ENCODE assay signal across 23 cellular contexts in the genomic region with DNA sequence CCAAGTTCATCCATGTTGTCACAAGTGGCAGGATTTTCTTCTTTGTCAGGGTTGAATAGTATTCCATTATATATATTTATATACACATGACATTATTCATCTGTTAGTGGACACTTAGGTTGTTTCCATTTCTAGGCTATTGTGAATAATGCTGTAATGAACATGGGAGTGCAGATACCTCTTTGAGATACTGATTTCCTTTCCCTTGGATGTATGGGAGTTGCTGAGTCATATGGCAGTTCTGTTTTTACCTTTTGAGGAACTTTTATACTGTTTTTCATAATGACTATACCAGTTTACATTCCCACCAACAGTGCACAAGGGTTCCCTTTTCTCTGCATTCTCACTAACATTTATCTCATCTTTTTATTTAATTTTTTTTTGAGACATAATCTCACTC. TPM values are rescaled to one million over a fixed set of nuclear protein-coding genes. Genes with fewer than 3 reads are reported as not detected.
"Had no signal": no experiment of that assay in that cellular context is flagged by ENCODE, and none has a peak within 500 bp of the region (broad histone marks: within the 10 kb centered on the region; RNA-seq: fewer than 3 reads in every experiment).

No MANE protein-coding gene starts in this region.

- H3K36me3 ChIP-seq: gastrocnemius medialis, transverse colon had no signal

- H3K27me3 Mint-ChIP-seq: effector memory CD8-positive, alpha-beta T cell; stimulated activated memory B cell treated with anti-CD40 and anti-IgM and Interleukin-4, amounts not matched to agents 10 μg/mL and 1 μg/mL and 100 μg/mL, for 72 hours; stimulated activated naive CD8-positive, alpha-beta T cell treated with anti-CD3 and anti-CD28 coated beads, Interleukin-15, amount 100 ng/mL, for 72 hours had no signal

- H3K27me3 ChIP-seq: esophagus muscularis mucosa, gastrocnemius medialis, heart right ventricle, spleen, transverse colon had no signal

- H3K9me3 ChIP-seq: esophagus muscularis mucosa, gastrocnemius medialis, heart right ventricle, psoas muscle, spleen, thoracic aorta, transverse colon had no signal

- ATAC-seq: effector memory CD8-positive, alpha-beta T cell; gastrocnemius medialis; heart right ventricle; naive thymus-derived CD4-positive, alpha-beta T cell; psoas muscle; sciatic nerve; stimulated activated memory B cell treated with anti-CD40 and anti-IgM and Interleukin-4, amounts not matched to agents 10 μg/mL and 1 μg/mL and 100 μg/mL, for 72 hours; stimulated activated naive CD8-positive, alpha-beta T cell treated with anti-CD3 and anti-CD28 coated beads, Interleukin-15, amount 100 ng/mL, for 72 hours had no signal

- DNase-seq: effector memory CD8-positive, alpha-beta T cell; gastrocnemius medialis; heart right ventricle; hypothalamus; kidney glomerular epithelial cell; naive thymus-derived CD4-positive, alpha-beta T cell; nephron progenitor cell; psoas muscle; retina; spleen; stimulated activated CD4-positive, alpha-beta T cell treated with anti-CD3 and anti-CD28 coated beads, Interleukin-15, amount 100 ng/mL, for 24 hours; stimulated activated CD4-positive, alpha-beta T cell treated with anti-CD3 and anti-CD28 coated beads, Interleukin-1b, Interleukin-23, amount 100 ng/mL, for 48 hours; stimulated activated CD4-positive, alpha-beta T cell treated with anti-CD3 and anti-CD28 coated beads, Interleukin-4, amount 100 ng/mL, for 24 hours; stimulated activated naive CD8-positive, alpha-beta T cell treated with anti-CD3 and anti-CD28 coated beads, Interleukin-15, amount 100 ng/mL, for 72 hours; transverse colon had no signal

- H3K4me3 Mint-ChIP-seq: effector memory CD8-positive, alpha-beta T cell; naive thymus-derived CD4-positive, alpha-beta T cell; nephron progenitor cell; stimulated activated memory B cell treated with anti-CD40 and anti-IgM and Interleukin-4, amounts not matched to agents 10 μg/mL and 1 μg/mL and 100 μg/mL, for 72 hours; stimulated activated naive CD8-positive, alpha-beta T cell treated with anti-CD3 and anti-CD28 coated beads, Interleukin-15, amount 100 ng/mL, for 72 hours had no signal

- H3K4me3 ChIP-seq: esophagus muscularis mucosa, gastrocnemius medialis, heart right ventricle, psoas muscle, spleen, thoracic aorta, transverse colon had no signal

- H3K4me1 ChIP-seq: esophagus muscularis mucosa, transverse colon had no signal

- H3K9me3 Mint-ChIP-seq: effector memory CD8-positive, alpha-beta T cell; nephron progenitor cell; stimulated activated memory B cell treated with anti-CD40 and anti-IgM and Interleukin-4, amounts not matched to agents 10 μg/mL and 1 μg/mL and 100 μg/mL, for 72 hours; stimulated activated naive CD8-positive, alpha-beta T cell treated with anti-CD3 and anti-CD28 coated beads, Interleukin-15, amount 100 ng/mL, for 72 hours had no signal

- H3K27ac Mint-ChIP-seq: effector memory CD8-positive, alpha-beta T cell; naive thymus-derived CD4-positive, alpha-beta T cell; nephron progenitor cell; stimulated activated naive CD8-positive, alpha-beta T cell treated with anti-CD3 and anti-CD28 coated beads, Interleukin-15, amount 100 ng/mL, for 72 hours had no signal

- H3K27ac ChIP-seq: epithelial cell of prostate, esophagus muscularis mucosa, heart right ventricle, psoas muscle, spleen, thoracic aorta, transverse colon had no signal

RNA-seq across cellular contexts. Expression of a gene that starts 1.8 kb away (rescaled TPM):
- total RNA-seq: esophagus muscularis mucosa, heart right ventricle, lung microvascular endothelial cell, sciatic nerve, transverse colon had no signal
- polyA plus RNA-seq: naive thymus-derived CD4-positive, alpha-beta T cell had no signal

RNA-seq across cellular contexts. Expression of a gene that starts 29.3 kb away (rescaled TPM):
- total RNA-seq: fibroblast of villous mesenchyme, gastrocnemius medialis, lung microvascular endothelial cell, osteoblast had no signal

RNA-seq across cellular contexts. Expression of a gene that starts 48.4 kb away (rescaled TPM):
- polyA plus RNA-seq: naive thymus-derived CD4-positive, alpha-beta T cell had no signal
